In genomic region chr11:125084057-125084416, GRCh38 we compare ENCODE assay signal across 19 cellular contexts. TPM values are rescaled to one million over a fixed set of nuclear protein-coding genes. Genes with fewer than 3 reads are reported as not detected.
DNase-seq lines count a peak whose midpoint lies in the region; ATAC-seq and TF ChIP-seq lines count a peak whose summit lies in the region.
"Had no signal": no experiment of that assay in that cellular context is flagged by ENCODE, and none has a peak within 500 bp of the region (broad histone marks: within the 10 kb centered on the region; RNA-seq: fewer than 3 reads in every experiment).

No MANE protein-coding gene starts in this region.

- H3K4me3 Mint-ChIP-seq in glutamatergic neuron (ENCODE audit: unreplicated experiment) = no peak overlapping the region

- no peaks in the 10 kb centered on the region for H3K4me1 Mint-ChIP-seq in glutamatergic neuron (ENCODE audit: low read depth, unreplicated experiment)

- ATAC-seq in IMR-90 (ENCODE audit: low read depth) = no peak
- ATAC-seq in HG02642 (IDR thresholded peaks at IDR 0.05; ENCODE audit: poor library complexity, unreplicated experiment) = no peak
- ATAC-seq: Panc1 had no signal

- H3K56ac ChIP-seq in IMR-90 (ENCODE audit: extremely low read depth, insufficient read depth, low read length) = no peak overlapping the region

- peak overlapping the region; percentile 40 for H2AK9ac ChIP-seq in IMR-90 (replicated peaks; ENCODE audit: low read depth, low read length, poor library complexity)

- H4K8ac ChIP-seq in IMR-90 (ENCODE audit: low read depth in 2 of 2, low read length in 2 of 2) = no peak overlapping the region

- TF ChIP-seq CTCF in GM10248 (IDR thresholded peaks at IDR 0.05; ENCODE audit: control extremely low read depth, extremely low read depth, low read depth, missing control alignments) (no peak), IMR-90 (conservative IDR thresholded peaks at IDR 0.05; ENCODE audit: low read depth, low read length) (no peak), glutamatergic neuron (IDR thresholded peaks at IDR 0.05; ENCODE audit: partially characterized antibody, unreplicated experiment) (no peak), sigmoid colon (IDR thresholded peaks at IDR 0.05) (no peak), osteoblast (IDR thresholded peaks at IDR 0.05; ENCODE audit: extremely low read depth, low read depth, low read length) (no peak)

- POLR2A ChIA-PET in GM10248 (lab: Yijun Ruan, JAX) = no interaction called here
- POLR2A ChIA-PET in IMR-90 (lab: Charles Lee; ENCODE audit: unreplicated experiment) = no interaction called here

- H3K27ac ChIP-seq in IMR-90 (ENCODE audit: insufficient read depth, low read length) (no peak overlapping the region), sigmoid colon (no peak overlapping the region), osteoblast (ENCODE audit: low read depth, low read length) (no peak overlapping the region), GM23248 (no peak overlapping the region)

- peak overlapping the region; percentile 39; the same call in 1 of the 2 replicates for H2AK5ac ChIP-seq in IMR-90 (ENCODE audit: low read depth, low read length)

- no peak overlapping the region; the same call in 1 of the 2 replicates for H2BK20ac ChIP-seq in IMR-90 (ENCODE audit: low read depth, low read length)

- no peak overlapping the region for H3K4me2 ChIP-seq in IMR-90 (ENCODE audit: low read depth, low read length)
- no peak overlapping the region for H3K4me2 ChIP-seq in osteoblast (ENCODE audit: insufficient read depth, low read length)
- H3K4me2 ChIP-seq in GM23248 (ENCODE audit: unreplicated experiment) = no peak overlapping the region

- WGBS in IMR-90 (ENCODE audit: extremely low coverage in 2 of 2, insufficient read length in 1 of 2), 2 experiments = 94% methylated on average over 9 of the region's 11 CpGs; no CpG with 5 or more reads in 1 of the 2 experiments
- 92 to 97% methylated on average over 11 of the region's 11 CpGs for WGBS in sigmoid colon, 2 donors
- 92 to 93% methylated on average over 11 of the region's 11 CpGs for WGBS in GM23248 (ENCODE audit: low coverage in 1 of 2, low lambda C conversion rate in 2 of 2, missing lambda C conversion rate in 2 of 2), 2 experiments

- no peak for TF ChIP-seq POLR2A in IMR-90 (IDR thresholded peaks at IDR 0.05; ENCODE audit: low read depth, low read length)
- TF ChIP-seq POLR2A in sigmoid colon (IDR thresholded peaks at IDR 0.05) = no peak

- no peaks in the 10 kb centered on the region for H4K20me1 ChIP-seq in IMR-90 (ENCODE audit: insufficient read depth, low read length)
- no peaks in the 10 kb centered on the region for H4K20me1 ChIP-seq in osteoblast (ENCODE audit: insufficient read depth, low read length)
- H4K20me1 ChIP-seq in GM23248 (ENCODE audit: insufficient read depth) = no peaks in the 10 kb centered on the region

- H3K4me1 ChIP-seq in IMR-90 (ENCODE audit: control insufficient read depth, insufficient read depth, low read length) (peaks cover 11% of the 10 kb centered on the region), sigmoid colon (no peaks in the 10 kb centered on the region), osteoblast (ENCODE audit: insufficient read depth, low read length) (peaks cover 16% of the 10 kb centered on the region), GM23248 (ENCODE audit: insufficient read depth) (peaks cover 13% of the 10 kb centered on the region)

- H3K14ac ChIP-seq in IMR-90 (replicated peaks; ENCODE audit: low read depth, low read length) = 0 out of 2 replicates have a peak overlapping the region, but pooled peaks have one; percentile 15

- H3K4me3 ChIP-seq in IMR-90 (ENCODE audit: insufficient read depth, low read depth, low read length) (no peak overlapping the region), sigmoid colon (no peak overlapping the region), osteoblast (ENCODE audit: insufficient read depth, low read length) (no peak overlapping the region), GM23248 (no peak overlapping the region)

- H3K9me2 ChIP-seq in GM23248 (ENCODE audit: insufficient read depth) = no peaks in the 10 kb centered on the region

- no peak overlapping the region for H3K9ac ChIP-seq in IMR-90 (ENCODE audit: low read depth, low read length)
- H3K9ac ChIP-seq in GM23248 = no peak overlapping the region

- no peak overlapping the region for H3K23ac ChIP-seq in IMR-90 (ENCODE audit: low read depth, low read length)

- H3K36me3 ChIP-seq in IMR-90 (ENCODE audit: control insufficient read depth, insufficient read depth, low read length) (no peaks in the 10 kb centered on the region), sigmoid colon (no peaks in the 10 kb centered on the region), osteoblast (ENCODE audit: insufficient read depth, low read length) (no peaks in the 10 kb centered on the region), GM23248 (ENCODE audit: low read depth) (no peaks in the 10 kb centered on the region)

- intact Hi-C loops in IMR-90 (cut with micrococcal nuclease) = no loop called here
- intact Hi-C loops in sigmoid colon (cut with DNase I) = no loop called here

- H3K27me3 Mint-ChIP-seq in glutamatergic neuron (ENCODE audit: unreplicated experiment) = peaks cover 9% of the 10 kb centered on the region

- peak; percentile 7 for DNase-seq in GM10248 (ENCODE audit: extremely low spot score)
- no peak for DNase-seq in IMR-90
- DNase-seq in glutamatergic neuron = no peak
- peak; percentile 55 for DNase-seq in sigmoid colon
- no peak for DNase-seq in osteoblast (ENCODE audit: insufficient read length, low spot score, missing footprints)
- DNase-seq in GM23248 = no peak
- DNase-seq: ACHN, AML-193, EL, HCEC 1CT, KG1, NCI-H1048, NCI-H1436 treated with DMSO at 0.1 percent for 48 hours, NCI-H2081 treated with DMSO at 0.1 percent for 48 hours, NCI-H510A, SHP77 had no signal

- in situ Hi-C loops in IMR-90 (cut with MboI; ENCODE audit: low sequenced_read_pairs) = no loop called here
- in situ Hi-C loops in GM23248 (cut with MboI) = loop anchor here (10.0 kb wide), 1 partner anchor 261 kb away; no protein-coding TSS in a partner anchor

- no peaks in the 10 kb centered on the region for H3K36me3 Mint-ChIP-seq in glutamatergic neuron (ENCODE audit: unreplicated experiment)

- no TSS peak for BruUV-seq in IMR-90 (replicated peaks; lab: Mats Ljungman, UMichigan)

- H3K79me2 ChIP-seq in osteoblast (ENCODE audit: insufficient read depth, low read length) (no peaks in the 10 kb centered on the region), GM23248 (ENCODE audit: insufficient read depth) (no peaks in the 10 kb centered on the region)

- H2BK120ac ChIP-seq in IMR-90 (ENCODE audit: low read depth, low read length) = peak overlapping the region; percentile 75

- CTCF ChIA-PET in GM10248 (lab: Yijun Ruan, JAX) = interaction anchor here (1.0 to 1.3 kb wide), 3 partner anchors 32 to 57 kb away, joined by 3 to 4 read pairs (median 3); no protein-coding TSS in a partner anchor
- CTCF ChIA-PET in IMR-90 (lab: Yijun Ruan, JAX) = interaction anchor here (0.6 kb wide), 1 partner anchor 40 kb away, joined by 7 read pairs; no protein-coding TSS in a partner anchor

- H2AFZ ChIP-seq in IMR-90 (replicated peaks; ENCODE audit: low read length, poor library complexity) (no peak overlapping the region), osteoblast (ENCODE audit: low read length) (no peak overlapping the region), GM23248 (no peak overlapping the region)

- dilution Hi-C loops in IMR-90 (cut with HindIII; ENCODE audit: low sequenced_read_pairs, unreplicated experiment) = no loop called here

- no peak overlapping the region for H3K18ac ChIP-seq in IMR-90 (ENCODE audit: low read depth, low read length)

- no peaks in the 10 kb centered on the region for H3K9me3 ChIP-seq in IMR-90 (ENCODE audit: control insufficient read depth, insufficient read depth, low read length)
- H3K9me3 ChIP-seq in sigmoid colon = no peaks in the 10 kb centered on the region
- H3K9me3 ChIP-seq in osteoblast (ENCODE audit: low read depth, low read length) = no peaks in the 10 kb centered on the region
- no peaks in the 10 kb centered on the region for H3K9me3 ChIP-seq in GM23248 (ENCODE audit: low read depth)
- H3K9me3 ChIP-seq: Caco-2 had no signal

- no peak overlapping the region; the same call in 2 of the 3 replicates for H2BK15ac ChIP-seq in IMR-90 (ENCODE audit: low read depth, low read length)

- no peak overlapping the region for H4K5ac ChIP-seq in IMR-90 (ENCODE audit: low read depth, low read length)

- H3K9me3 Mint-ChIP-seq in glutamatergic neuron (ENCODE audit: unreplicated experiment) = peaks cover 10% of the 10 kb centered on the region

- peak overlapping the region; percentile 43 for H3K27ac Mint-ChIP-seq in glutamatergic neuron (ENCODE audit: unreplicated experiment)

- H4K91ac ChIP-seq in IMR-90 (ENCODE audit: insufficient read depth, low read depth, low read length) = no peak overlapping the region

- no peak for TF ChIP-seq RAD21 in IMR-90 (IDR thresholded peaks at IDR 0.05; ENCODE audit: low read length)

- no peaks in the 10 kb centered on the region for H3F3A ChIP-seq in GM23248 (ENCODE audit: insufficient read depth)

- no peak overlapping the region for H2BK5ac ChIP-seq in IMR-90 (ENCODE audit: low read depth, low read length, poor library complexity, severe bottlenecking)

- peaks cover 19% of the 10 kb centered on the region for H3K9me1 ChIP-seq in IMR-90 (ENCODE audit: insufficient read depth, low read length)

- no peak for TF ChIP-seq EP300 in sigmoid colon (IDR thresholded peaks at IDR 0.05)

- H3K4ac ChIP-seq in IMR-90 (ENCODE audit: low read depth, low read length) = peak overlapping the region; percentile 18; the same call in 1 of the 2 replicates

- H3K27me3 ChIP-seq in IMR-90 (ENCODE audit: control insufficient read depth, insufficient read depth, low read length) (no peaks in the 10 kb centered on the region), sigmoid colon (peaks cover 0 to 28% (median 0%) of the 10 kb centered on the region in 3 donors), osteoblast (ENCODE audit: insufficient read depth, low read length) (no peaks in the 10 kb centered on the region), GM23248 (replicated peaks; ENCODE audit: insufficient read depth) (no peaks in the 10 kb centered on the region)

- H3K79me1 ChIP-seq in IMR-90 (ENCODE audit: low read depth in 1 of 2, low read length in 2 of 2) = no peaks in the 10 kb centered on the region

RNA-seq across cellular contexts. Expression of gene SLC37A2, which starts 20.9 kb away (rescaled TPM):
- total RNA-seq in IMR-90 (2012; rRNA removed) (0.72 and 0.83 TPM in 2 replicates), glutamatergic neuron (ENCODE audit: unreplicated experiment) (0.74 TPM), sigmoid colon (10 to 100 TPM in 1 of 4 donors, 1 to 10 TPM in 3; 3.4 to 10.3 (median 6.6) TPM), osteoblast (0.29 and 0.36 TPM in 2 replicates)
- polyA plus RNA-seq in IMR-90 (2012; rRNA removed) (1.1 and 1.5 TPM in 2 replicates), sigmoid colon (10 to 100 TPM in 1 of 3 donors, 1 to 10 TPM in 2; 1.2 to 14.1 (median 3.5) TPM), GM23248 (2016; fragmentation: Nextera tagmentation; extraction: Ambion mirVana) (1.2 and 1.7 TPM in 2 replicates)
- 0.83 and 1.4 TPM in 2 replicates for polyA plus RNA-seq in IMR-90 (2012; cell fraction: cytosol; rRNA removed)
- 2.5 and 4.2 TPM in 2 replicates for polyA plus RNA-seq in IMR-90 (2012; cell fraction: nucleus; rRNA removed; ENCODE audit: low replicate concordance)
- 2.6 and 5.2 TPM in 2 replicates for total RNA-seq in GM23248 (2014; rRNA removed; shearing (Covaris generic))

RNA-seq across cellular contexts. Expression of gene TMEM218, which starts 27.4 kb away (rescaled TPM):
- total RNA-seq in IMR-90 (2012; rRNA removed) (19.4 and 24.4 TPM in 2 replicates), glutamatergic neuron (ENCODE audit: unreplicated experiment) (15.8 TPM), sigmoid colon (10 to 100 TPM; 14.0 to 34.6 (median 26.0) TPM), osteoblast (22.1 and 30.0 TPM in 2 replicates)
- polyA plus RNA-seq in IMR-90 (2012; rRNA removed) (17.7 and 23.0 TPM in 2 replicates), sigmoid colon (10 to 100 TPM; 12.0 to 23.3 (median 15.6) TPM), GM23248 (2016; fragmentation: Nextera tagmentation; extraction: Ambion mirVana) (30.1 and 32.8 TPM in 2 replicates)
- polyA plus RNA-seq in IMR-90 (2012; cell fraction: cytosol; rRNA removed) = 22.3 and 22.4 TPM in 2 replicates
- 16.7 and 47.5 TPM in 2 replicates for polyA plus RNA-seq in IMR-90 (2012; cell fraction: nucleus; rRNA removed; ENCODE audit: low replicate concordance)
- total RNA-seq in GM23248 (2014; rRNA removed; shearing (Covaris generic)) = 31.9 and 44.9 TPM in 2 replicates

Comparison
In these comparisons a context has a peak if more than half of its experiments do, and no peak if none do; other contexts are left out.
1. DNase-seq: peak in GM10248 (single experiment) and sigmoid colon (single experiment); none in IMR-90 (single experiment), glutamatergic neuron (single experiment), osteoblast (single experiment) and GM23248 (single experiment).